Comparison of ENCODE assay signal across 19 cellular contexts in genomic region chr6:88842320-88842719, GRCh38.
"Had no signal": no experiment of that assay in that cellular context is flagged by ENCODE, and none has a peak within 500 bp of the region (broad histone marks: within the 10 kb centered on the region; RNA-seq: fewer than 3 reads in every experiment).

No MANE protein-coding gene starts in this region.

- H3K27me3 ChIP-seq: body of pancreas, gastrocnemius medialis, heart right ventricle, suprapubic skin, upper lobe of left lung had no signal

- H3K27ac ChIP-seq: body of pancreas, upper lobe of left lung, WERI-Rb-1 had no signal

- H3K36me3 Mint-ChIP-seq: natural killer cell had no signal

- H3K4me1 Mint-ChIP-seq: natural killer cell had no signal

- H3K4me3 ChIP-seq: body of pancreas, gastrocnemius medialis, heart right ventricle, skin epidermis, suprapubic skin, upper lobe of left lung had no signal

- H3K9me3 ChIP-seq: body of pancreas, gastrocnemius medialis, suprapubic skin, upper lobe of left lung had no signal

- H3K4me1 ChIP-seq: gastrocnemius medialis, suprapubic skin had no signal

- ATAC-seq: activated CD8-positive, alpha-beta T cell treated with anti-CD3 and anti-CD28 coated beads for 36 hours; activated T-cell treated with anti-CD3 and anti-CD28 coated beads, Interleukin-2, amount 50 U/mL, for 4 hours; body of pancreas; gastrocnemius medialis; left colon; natural killer cell had no signal

- H3K36me3 ChIP-seq: gastrocnemius medialis, suprapubic skin had no signal

- H3K27me3 Mint-ChIP-seq: activated CD8-positive, alpha-beta T cell treated with anti-CD3 and anti-CD28 coated beads for 36 hours; activated naive CD8-positive, alpha-beta T cell had no signal

- H3K4me3 Mint-ChIP-seq: activated CD8-positive, alpha-beta T cell treated with anti-CD3 and anti-CD28 coated beads for 36 hours; activated naive CD8-positive, alpha-beta T cell; activated T-cell treated with anti-CD3 and anti-CD28 coated beads, Interleukin-2, amount 50 U/mL, for 4 hours; endodermal cell; natural killer cell had no signal

- H3K9me3 Mint-ChIP-seq: activated CD8-positive, alpha-beta T cell treated with anti-CD3 and anti-CD28 coated beads for 36 hours; activated T-cell treated with anti-CD3 and anti-CD28 coated beads, Interleukin-2, amount 50 U/mL, for 4 hours; endodermal cell; natural killer cell had no signal

- H3K27ac Mint-ChIP-seq: activated CD8-positive, alpha-beta T cell treated with anti-CD3 and anti-CD28 coated beads for 36 hours; activated naive CD8-positive, alpha-beta T cell; endodermal cell; natural killer cell had no signal

- DNase-seq: activated CD4-positive, alpha-beta T cell treated with anti-CD3 and anti-CD28 coated beads for 48 hours; activated CD8-positive, alpha-beta T cell treated with anti-CD3 and anti-CD28 coated beads for 36 hours; activated gamma-delta T cell treated with Interleukin-2 at 50 U/mL for 16 hours; activated T-cell treated with anti-CD3 and anti-CD28 coated beads, Interleukin-2, amount 50 U/mL, for 4 hours; body of pancreas; central memory CD4-positive, alpha-beta T cell; endodermal cell; gastrocnemius medialis; heart right ventricle; left colon; natural killer cell; stimulated activated CD4-positive, alpha-beta T cell treated with anti-CD3 and anti-CD28 coated beads, Interleukin-15, amount 100 ng/mL, for 24 hours; stimulated activated CD4-positive, alpha-beta T cell treated with anti-CD3 and anti-CD28 coated beads, Interleukin-4, amount 100 ng/mL, for 1 hour; stimulated activated naive CD4-positive, alpha-beta T cell treated with Interleukin-2 at 50 U/mL for 16 hours; upper lobe of left lung; WERI-Rb-1 had no signal
